In the genomic region with DNA sequence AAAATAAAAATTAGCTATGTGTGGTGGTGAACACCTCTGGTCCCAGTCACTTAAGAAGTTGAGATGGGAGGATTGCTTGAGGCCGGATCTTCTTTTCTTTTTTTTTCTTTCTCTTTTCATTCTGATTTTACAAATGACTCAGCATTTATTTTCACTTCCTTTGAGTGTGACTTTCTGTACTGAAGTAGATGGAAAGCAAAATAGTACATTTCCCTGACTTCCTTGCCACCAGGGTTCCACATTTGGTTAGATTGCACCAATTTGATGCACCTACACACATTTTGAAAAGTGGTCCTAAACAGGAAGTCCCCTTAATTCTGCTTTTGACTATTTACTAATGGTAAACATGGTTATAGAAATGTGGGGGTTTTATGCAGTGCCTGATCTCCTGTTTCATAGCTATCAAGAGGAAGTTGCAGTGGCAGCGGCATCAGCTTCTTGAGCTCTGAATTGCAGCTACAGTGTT, we compare ENCODE assay signal across 10 cellular contexts. TPM values are rescaled to one million over a fixed set of nuclear protein-coding genes. Genes with fewer than 3 reads are reported as not detected.
DNase-seq lines count a peak whose midpoint lies in the region; ATAC-seq and TF ChIP-seq lines count a peak whose summit lies in the region.
"Had no signal": no experiment of that assay in that cellular context is flagged by ENCODE, and none has a peak within 500 bp of the region (broad histone marks: within the 10 kb centered on the region; RNA-seq: fewer than 3 reads in every experiment).

No MANE protein-coding gene starts in this region.

- H3K79me1 ChIP-seq in mesendoderm (ENCODE audit: low read length), result no peaks in the 10 kb centered on the region

- H3K4me3 ChIP-seq in OCI-LY7 (ENCODE audit: low read depth, low read length, poor library complexity, severe bottlenecking), result no peak overlapping the region
- no peak overlapping the region for H3K4me3 ChIP-seq in mesendoderm (ENCODE audit: low read length)
- peak overlapping the region in 1 of 2 donors; percentile 14 for H3K4me3 ChIP-seq in left lung

- WGBS in mesendoderm (ENCODE audit: extremely low coverage, insufficient coverage, low lambda C conversion rate), result no CpG with 5 or more reads among the region's 2 CpGs

- no peaks in the 10 kb centered on the region for H3K27me3 ChIP-seq in mesendoderm (ENCODE audit: insufficient read depth, low read length, poor library complexity)
- H3K27me3 ChIP-seq in left lung, result no peaks in the 10 kb centered on the region

- no peak for DNase-seq in activated T-cell treated with anti-CD3 and anti-CD28 coated beads, Interleukin-2, amount 50 U/mL, for 24 hours
- DNase-seq in activated T-cell treated with anti-CD3 and anti-CD28 coated beads, Interleukin-2, amount 50 U/mL, for 1 hour, result no peak
- peak; percentile 34 for DNase-seq in OCI-LY7 (ENCODE audit: low spot score)
- no peak for DNase-seq in mesendoderm
- no peak for DNase-seq in HPDE6-E6E7 (ENCODE audit: extremely low spot score)
- no peak for DNase-seq in left lung
- no peak for DNase-seq in SKM-1 treated with dmso at 0.1 percent for 144 hours (lab: John Stamatoyannopoulos, UW; ENCODE audit: unreplicated experiment)

- H3K9me3 Mint-ChIP-seq in activated T-cell treated with anti-CD3 and anti-CD28 coated beads, Interleukin-2, amount 50 U/mL, for 24 hours, result no peaks in the 10 kb centered on the region

- H3K18ac ChIP-seq in mesendoderm (ENCODE audit: low read length), result peak overlapping the region; percentile 22

- POLR2A ChIA-PET in OCI-LY7 (lab: Charles Lee), result interaction anchor here (0.7 to 1.4 kb wide), 2 partner anchors 12 to 162 kb away, joined by 3 to 6 read pairs; a partner anchor contains a TSS

- no peaks in the 10 kb centered on the region for H3K79me2 ChIP-seq in OCI-LY7 (ENCODE audit: insufficient read depth, low read depth, low read length)
- H3K79me2 ChIP-seq in mesendoderm (ENCODE audit: control insufficient read depth, insufficient read depth, low read length), result no peaks in the 10 kb centered on the region

- H2AFZ ChIP-seq in OCI-LY7 (ENCODE audit: low read length), result peak overlapping the region; percentile 99

- no peak overlapping the region for H3K56ac ChIP-seq in mesendoderm (ENCODE audit: low read length)

- no peak overlapping the region for H2BK15ac ChIP-seq in mesendoderm (replicated peaks; ENCODE audit: low read depth)

- peak overlapping the region; percentile 3 for H3K4me3 Mint-ChIP-seq in activated T-cell treated with anti-CD3 and anti-CD28 coated beads, Interleukin-2, amount 50 U/mL, for 24 hours

- H3K9me2 ChIP-seq in OCI-LY7 (ENCODE audit: insufficient read depth, low read length), result no peaks in the 10 kb centered on the region

- H3K4me2 ChIP-seq in OCI-LY7 (ENCODE audit: low read length) (peak overlapping the region; percentile 46), mesendoderm (ENCODE audit: low read length) (no peak overlapping the region)

- no peak overlapping the region for H3K4ac ChIP-seq in mesendoderm (ENCODE audit: low read depth, low read length)

- no peaks in the 10 kb centered on the region for H3K36me3 ChIP-seq in OCI-LY7 (ENCODE audit: insufficient read depth, low read length)
- H3K36me3 ChIP-seq in mesendoderm (ENCODE audit: control insufficient read depth, insufficient read depth, low read length), result no peaks in the 10 kb centered on the region
- no peaks in the 10 kb centered on the region for H3K36me3 ChIP-seq in left lung

- CTCF ChIA-PET in OCI-LY7 (lab: Charles Lee; ENCODE audit: unreplicated experiment), result no interaction called here

- no peak overlapping the region for H4K5ac ChIP-seq in mesendoderm (ENCODE audit: low read length)

- no peak overlapping the region for H3K27ac ChIP-seq in OCI-LY7 (ENCODE audit: low read depth, low read length, poor library complexity, severe bottlenecking)
- H3K27ac ChIP-seq in mesendoderm (ENCODE audit: low read depth, low read length), result no peak overlapping the region
- peak overlapping the region in 1 of 2 donors; percentile 77 for H3K27ac ChIP-seq in left lung
- H3K27ac ChIP-seq: C4-2B had no signal

- H3K4me1 ChIP-seq in OCI-LY7 (ENCODE audit: insufficient read depth, low read length, poor library complexity, severe bottlenecking) (peaks cover 16% of the 10 kb centered on the region), mesendoderm (ENCODE audit: control insufficient read depth, low read depth, low read length) (no peaks in the 10 kb centered on the region), left lung (peaks cover 0 to 12% of the 10 kb centered on the region in 2 donors)

- H2AK5ac ChIP-seq in mesendoderm (ENCODE audit: low read length), result no peak overlapping the region

- no peaks in the 10 kb centered on the region for H3K36me3 Mint-ChIP-seq in activated T-cell treated with anti-CD3 and anti-CD28 coated beads, Interleukin-2, amount 50 U/mL, for 24 hours (ENCODE audit: low read depth)

- H4K8ac ChIP-seq in mesendoderm (ENCODE audit: low read depth, low read length), result no peak overlapping the region

- H3K9ac ChIP-seq in mesendoderm (ENCODE audit: low read length), result no peak overlapping the region

- H3K9me3 ChIP-seq in OCI-LY7 (ENCODE audit: low read length), result no peaks in the 10 kb centered on the region
- H3K9me3 ChIP-seq in left lung, result no peaks in the 10 kb centered on the region

- H4K20me1 ChIP-seq in OCI-LY7 (ENCODE audit: insufficient read depth, low read length), result no peaks in the 10 kb centered on the region

- intact Hi-C loops in OCI-LY7 (cut with micrococcal nuclease; ENCODE audit: unreplicated experiment), result no loop called here
- intact Hi-C loops in left lung (cut with DNase I), result no loop called here

- no TSS peak for BruUV-seq in OCI-LY7 (replicated peaks; lab: Mats Ljungman, UMichigan)

- H3K23ac ChIP-seq in mesendoderm (ENCODE audit: low read length), result no peak overlapping the region

- peak overlapping the region; percentile 81 for H3K27ac Mint-ChIP-seq in activated T-cell treated with anti-CD3 and anti-CD28 coated beads, Interleukin-2, amount 50 U/mL, for 24 hours

- H3K4me1 Mint-ChIP-seq in activated T-cell treated with anti-CD3 and anti-CD28 coated beads, Interleukin-2, amount 50 U/mL, for 24 hours (ENCODE audit: low read depth), result peaks cover 20% of the 10 kb centered on the region

- ATAC-seq in HG02938 (IDR thresholded peaks at IDR 0.05; ENCODE audit: unreplicated experiment) (peak; percentile 92), left lung (no peak)

- H2BK120ac ChIP-seq in mesendoderm (ENCODE audit: low read depth, low read length), result no peak overlapping the region

- H2BK5ac ChIP-seq in mesendoderm (ENCODE audit: low read length), result no peak overlapping the region

- H3K27me3 Mint-ChIP-seq in activated T-cell treated with anti-CD3 and anti-CD28 coated beads, Interleukin-2, amount 50 U/mL, for 24 hours, result peaks cover 17% of the 10 kb centered on the region

- no peak for TF ChIP-seq CTCF in OCI-LY7 (conservative IDR thresholded peaks at IDR 0.05; ENCODE audit: low read length)
- TF ChIP-seq CTCF in left lung (IDR thresholded peaks at IDR 0.05), result no peak

RNA-seq across cellular contexts. Expression of a gene that starts 13.0 kb away (rescaled TPM):
- 45.5 and 58.0 TPM in 2 replicates for total RNA-seq in OCI-LY7 (2014; rRNA removed; shearing (Covaris generic))
- total RNA-seq in OCI-LY7 (2022) (29.0 and 33.0 TPM in 2 replicates), left lung (10 to 100 TPM; 26.5 to 35.4 TPM)
- 17.9 TPM for polyA plus RNA-seq in mesendoderm (2013, experiment 1 of 2)
- polyA plus RNA-seq in mesendoderm (2013, experiment 2 of 2), result 18.3 TPM

RNA-seq across cellular contexts. Expression of a gene that starts 35.3 kb away (rescaled TPM):
- total RNA-seq in OCI-LY7 (2014; rRNA removed; shearing (Covaris generic)), result not detected in 2 replicates
- total RNA-seq in OCI-LY7 (2022) (not detected in 2 replicates), left lung (10 to 100 TPM; 42.5 to 78.1 TPM)
- polyA plus RNA-seq in mesendoderm (2013, experiment 1 of 2), result 0.83 TPM
- polyA plus RNA-seq in mesendoderm (2013, experiment 2 of 2), result 0.92 TPM
- total RNA-seq: activated CD8-positive, alpha-beta memory T cell treated with anti-CD3 and anti-CD28 coated beads for 36 hours had no signal

Comparison
In these comparisons a context has a peak if more than half of its experiments do, and no peak if none do; other contexts are left out.
1. RNA of a gene that starts 35.3 kb away (total RNA-seq): 42.5 to 78.1 TPM in left lung; not detected in OCI-LY7; every median in the first group is over 10 times any median in the second.